In genomic region chr12:46438719-46439319, GRCh38 we compare ENCODE assay signal across 24 cellular contexts.
"Had no signal": no experiment of that assay in that cellular context is flagged by ENCODE, and none has a peak within 500 bp of the region (broad histone marks: within the 10 kb centered on the region; RNA-seq: fewer than 3 reads in every experiment).

No MANE protein-coding gene starts in this region.

- ATAC-seq: body of pancreas; left lung; natural killer cell treated with Interleukin-12 subunit alpha and Interleukin-12 subunit beta and Interleukin-15 and Interleukin-18, amount 100 ng/mL, for 72 hours; stimulated activated memory B cell treated with anti-CD40 and anti-IgM and Interleukin-4, amounts not matched to agents 10 μg/mL and 1 μg/mL and 100 μg/mL, for 72 hours had no signal

- H3K9me3 ChIP-seq: body of pancreas, left lung, sigmoid colon, stomach, suprapubic skin, uterus had no signal

- H3K4me1 ChIP-seq: left lung, sigmoid colon had no signal

- H3K27ac ChIP-seq: body of pancreas, hepatocyte, left lung, parathyroid adenoma, sigmoid colon, stomach, suprapubic skin, uterus, WERI-Rb-1 had no signal

- DNase-seq: activated CD4-positive, alpha-beta T cell treated with anti-CD3 and anti-CD28 coated beads for 1 hour; activated CD4-positive, alpha-beta T cell treated with anti-CD3 and anti-CD28 coated beads, Interleukin-2, amount 50 U/mL, for 1 hour; activated gamma-delta T cell treated with Interleukin-2 at 50 U/mL for 16 hours; activated T-cell treated with anti-CD3 and anti-CD28 coated beads, Interleukin-2, amount 50 U/mL, for 1 hour; anterior cingulate cortex; body of pancreas; caudate nucleus; effector memory CD4-positive, alpha-beta T cell; immature natural killer cell; left lung; mammary epithelial cell; nucleus accumbens; sigmoid colon; stimulated activated CD4-positive, alpha-beta T cell treated with anti-CD3 and anti-CD28 coated beads, Interleukin-15, amount 100 ng/mL, for 24 hours; stomach; trophoblast cell; uterus; WERI-Rb-1 had no signal

- H3K27me3 ChIP-seq: body of pancreas, hepatocyte, left lung, sigmoid colon, stomach, suprapubic skin, uterus had no signal

- H3K4me3 ChIP-seq: body of pancreas, hepatocyte, left lung, sigmoid colon, smooth muscle cell, stomach, suprapubic skin, uterus had no signal
